12 cellular contexts compared by ENCODE assay signal in genomic region chr6:11427827-11428245, GRCh38.
DNase-seq lines count a peak whose midpoint lies in the region; ATAC-seq, FAIRE-seq and TF ChIP-seq lines count a peak whose summit lies in the region.
"Had no signal": no experiment of that assay in that cellular context is flagged by ENCODE, and none has a peak within 500 bp of the region (broad histone marks: within the 10 kb centered on the region; RNA-seq: fewer than 3 reads in every experiment).

No MANE protein-coding gene starts in this region.

- WGBS in heart right ventricle, 2 donors: 65 to 73% methylated on average over 7 of the region's 7 CpGs

- H3K4me1 ChIP-seq in heart right ventricle (peaks cover 0 to 65% (median 52%) of the 10 kb centered on the region in 9 donors), astrocyte (ENCODE audit: insufficient read depth, low read length) (peaks cover 66% of the 10 kb centered on the region), uterus (no peaks in the 10 kb centered on the region)

- no peak for TF ChIP-seq POLR2A in uterus (IDR thresholded peaks at IDR 0.05)

- in situ Hi-C loops in GM13976 (cut with MboI; ENCODE audit: low sequenced_read_pairs, unreplicated experiment): no loop called here

- peaks cover 2% of the 10 kb centered on the region for H3K9me3 Mint-ChIP-seq in astrocyte (ENCODE audit: unreplicated experiment)
- H3K9me3 Mint-ChIP-seq: activated CD4-positive, alpha-beta memory T cell treated with anti-CD3 and anti-CD28 coated beads for 36 hours; activated naive CD8-positive, alpha-beta T cell treated with anti-CD3 and anti-CD28 coated beads, Interleukin-2, amount 50 U/mL, for 24 hours had no signal

- peak overlapping the region; percentile 66 for H3K4me2 ChIP-seq in astrocyte (ENCODE audit: low read length)

- no peaks in the 10 kb centered on the region for H3K27me3 Mint-ChIP-seq in astrocyte (ENCODE audit: low read depth, unreplicated experiment)
- H3K27me3 Mint-ChIP-seq: activated CD4-positive, alpha-beta memory T cell treated with anti-CD3 and anti-CD28 coated beads for 36 hours; activated naive CD8-positive, alpha-beta T cell treated with anti-CD3 and anti-CD28 coated beads, Interleukin-2, amount 50 U/mL, for 24 hours had no signal

- H4K20me1 ChIP-seq in astrocyte (ENCODE audit: insufficient read depth, low read length): no peaks in the 10 kb centered on the region

- no peak for FAIRE-seq in astrocyte (lab: Jason Lieb, UNC)
- no peak for FAIRE-seq in frontal cortex (lab: Jason Lieb, UNC)

- peaks cover 76% of the 10 kb centered on the region for H3K4me1 Mint-ChIP-seq in astrocyte (ENCODE audit: low read depth, unreplicated experiment)

- H3K36me3 ChIP-seq in heart right ventricle (no peaks in the 10 kb centered on the region), astrocyte (ENCODE audit: insufficient read depth, low read length) (no peaks in the 10 kb centered on the region), uterus (no peaks in the 10 kb centered on the region)

- H3K4me3 ChIP-seq in heart right ventricle (no peak overlapping the region), astrocyte (ENCODE audit: insufficient read depth, low read depth, low read length) (peak overlapping the region; percentile 14), uterus (no peak overlapping the region)

- ATAC-seq in heart right ventricle (peak in 4 of 8 donors; percentile 36 to 64 (median 45)), Right ventricle myocardium inferior (no peak), HG03571 (IDR thresholded peaks at IDR 0.05; ENCODE audit: unreplicated experiment) (no peak)
- ATAC-seq: activated naive CD8-positive, alpha-beta T cell treated with anti-CD3 and anti-CD28 coated beads, Interleukin-2, amount 50 U/mL, for 24 hours had no signal

- H3K27ac Mint-ChIP-seq in astrocyte (ENCODE audit: unreplicated experiment): peak overlapping the region; percentile 93
- H3K27ac Mint-ChIP-seq: activated CD4-positive, alpha-beta memory T cell treated with anti-CD3 and anti-CD28 coated beads for 36 hours had no signal

- no peaks in the 10 kb centered on the region for H3K79me2 ChIP-seq in astrocyte (ENCODE audit: insufficient read depth, low read length)

- H3K27ac ChIP-seq in heart right ventricle: peak overlapping the region in 9 of 10 donors; percentile 5 to 72 (median 49)
- peak overlapping the region; percentile 86 for H3K27ac ChIP-seq in astrocyte (ENCODE audit: low read depth, low read length)
- peak overlapping the region; percentile 59 to 74 for H3K27ac ChIP-seq in uterus
- H3K27ac ChIP-seq: epithelial cell of prostate had no signal

- H3K36me3 Mint-ChIP-seq in astrocyte (ENCODE audit: low read depth, unreplicated experiment): no peaks in the 10 kb centered on the region
- H3K36me3 Mint-ChIP-seq: activated CD4-positive, alpha-beta memory T cell treated with anti-CD3 and anti-CD28 coated beads for 36 hours had no signal

- no peak for DNase-seq in heart right ventricle
- no peak for DNase-seq in Right ventricle myocardium inferior (ENCODE audit: missing footprints)
- DNase-seq in astrocyte (ENCODE audit: low read depth): peak; percentile 49
- peak; percentile 78 to 91 for DNase-seq in lung microvascular endothelial cell (ENCODE audit: low read depth in 2 of 2)
- no peak for DNase-seq in uterus
- no peak for DNase-seq in GM13976 (ENCODE audit: low spot score)
- DNase-seq in frontal cortex (ENCODE audit: low spot score in 2 of 2): no peak
- DNase-seq: activated CD4-positive, alpha-beta memory T cell treated with anti-CD3 and anti-CD28 coated beads for 36 hours; activated naive CD8-positive, alpha-beta T cell treated with anti-CD3 and anti-CD28 coated beads, Interleukin-2, amount 50 U/mL, for 24 hours; NCI-H2107 had no signal

- H3K9me3 ChIP-seq in heart right ventricle: no peaks in the 10 kb centered on the region
- no peaks in the 10 kb centered on the region for H3K9me3 ChIP-seq in astrocyte (ENCODE audit: insufficient read depth, low read depth, low read length)
- H3K9me3 ChIP-seq in uterus: no peaks in the 10 kb centered on the region

- intact Hi-C loops in heart right ventricle (cut with DNase I): loop anchor here in 1 of 10 donors (5.0 kb wide), 1 partner anchor 61 kb away; no protein-coding TSS in a partner anchor
- intact Hi-C loops in Right ventricle myocardium inferior (cut with DNase I): no loop called here
- intact Hi-C loops in uterus (cut with DNase I; ENCODE audit: low total_unique reads): loop anchor here (10.0 kb wide), 1 partner anchor 173 kb away; no protein-coding TSS in a partner anchor

- H3K9ac ChIP-seq in astrocyte (ENCODE audit: low read length): peak overlapping the region; percentile 73

- H3K27me3 ChIP-seq in heart right ventricle: no peaks in the 10 kb centered on the region
- no peaks in the 10 kb centered on the region for H3K27me3 ChIP-seq in astrocyte (ENCODE audit: insufficient read depth, low read length)
- no peaks in the 10 kb centered on the region for H3K27me3 ChIP-seq in uterus

- H3K4me3 Mint-ChIP-seq in astrocyte (ENCODE audit: unreplicated experiment): no peak overlapping the region
- H3K4me3 Mint-ChIP-seq: activated CD4-positive, alpha-beta memory T cell treated with anti-CD3 and anti-CD28 coated beads for 36 hours; activated naive CD8-positive, alpha-beta T cell treated with anti-CD3 and anti-CD28 coated beads, Interleukin-2, amount 50 U/mL, for 24 hours had no signal

- H2AFZ ChIP-seq in astrocyte (ENCODE audit: low read depth, low read length): peak overlapping the region; percentile 35

- TF ChIP-seq CTCF in heart right ventricle (IDR thresholded peaks at IDR 0.05): no peak
- TF ChIP-seq CTCF in astrocyte (IDR thresholded peaks at IDR 0.05; ENCODE audit: insufficient read depth, low read depth, low read length): no peak
- no peak for TF ChIP-seq CTCF in uterus (IDR thresholded peaks at IDR 0.05)
- no peak for TF ChIP-seq CTCF in GM13976 (IDR thresholded peaks at IDR 0.05; ENCODE audit: borderline replicate concordance, control extremely low read depth, extremely low read depth, insufficient read depth, missing control alignments)

Comparison
In these comparisons a context has a peak if more than half of its experiments do, and no peak if none do; other contexts are left out.
1. DNase-seq: peak in astrocyte (single experiment) and lung microvascular endothelial cell (2 of 2); none in heart right ventricle (0 of 2), Right ventricle myocardium inferior (single experiment), uterus (0 of 2), GM13976 (single experiment) and frontal cortex (0 of 2).
2. Peak in every context shown above with its lines, with median percentiles within 50 percentile points of each other: H3K27ac ChIP-seq.